ENCODE assay signal across 20 cellular contexts in the genomic region with DNA sequence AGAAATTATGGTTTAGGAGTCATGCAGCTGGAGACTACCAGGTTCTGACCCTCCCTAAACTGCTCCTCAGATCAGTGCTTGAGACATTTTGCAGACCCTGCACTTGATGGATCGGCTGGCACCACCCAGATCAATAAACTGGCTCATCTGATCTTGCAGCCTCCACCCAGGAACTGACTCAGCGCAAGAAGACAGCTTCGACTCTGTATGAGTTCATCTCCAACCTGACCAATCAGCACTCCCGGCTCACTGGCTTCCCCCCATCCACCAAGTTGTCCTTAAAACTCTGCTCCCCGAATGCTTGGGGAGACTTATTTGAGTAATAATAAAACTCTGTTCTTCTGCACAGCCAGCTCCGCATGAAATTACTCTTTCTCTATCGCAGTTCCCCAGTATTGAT. TPM values are rescaled to one million over a fixed set of nuclear protein-coding genes. Genes with fewer than 3 reads are reported as not detected.
"Had no signal": no experiment of that assay in that cellular context is flagged by ENCODE, and none has a peak within 500 bp of the region (broad histone marks: within the 10 kb centered on the region; RNA-seq: fewer than 3 reads in every experiment).

No MANE protein-coding gene starts in this region.

- H3K4me3 Mint-ChIP-seq: activated naive CD8-positive, alpha-beta T cell treated with anti-CD3 and anti-CD28 coated beads, Interleukin-2, amount 10 ng/mL, durations not matched to agents 7 days and 5 days; dendritic cell treated with granulocyte-macrophage colony-stimulating factor and Interleukin-4, amounts not matched to agents 40 ng/mL and 50 ng/mL, for 4 days; naive B cell; T-helper 17 cell had no signal

- H3K36me3 ChIP-seq: brain microvascular endothelial cell, left lung, neutrophil, tibial nerve, vagina had no signal

- H3K27me3 ChIP-seq: brain microvascular endothelial cell, left lung, neutrophil, tibial nerve, vagina had no signal

- H3K9ac ChIP-seq: parathyroid adenoma had no signal

- H3K4me1 Mint-ChIP-seq: activated naive CD8-positive, alpha-beta T cell treated with anti-CD3 and anti-CD28 coated beads, Interleukin-2, amount 10 ng/mL, durations not matched to agents 7 days and 5 days had no signal

- H3K36me3 Mint-ChIP-seq: activated naive CD8-positive, alpha-beta T cell treated with anti-CD3 and anti-CD28 coated beads, Interleukin-2, amount 10 ng/mL, durations not matched to agents 7 days and 5 days; naive B cell had no signal

- H2AFZ ChIP-seq: parathyroid adenoma had no signal

- H3K79me2 ChIP-seq: parathyroid adenoma had no signal

- DNase-seq: activated CD4-positive, alpha-beta T cell treated with anti-CD3 and anti-CD28 coated beads for 48 hours; activated CD8-positive, alpha-beta memory T cell treated with anti-CD3 and anti-CD28 coated beads, Interleukin-2, amount 50 U/mL, for 48 hours; activated naive CD8-positive, alpha-beta T cell treated with anti-CD3 and anti-CD28 coated beads, Interleukin-2, amount 10 ng/mL, durations not matched to agents 7 days and 5 days; brain microvascular endothelial cell; effector memory CD4-positive, alpha-beta T cell; kidney; left lung; naive B cell; stimulated activated CD4-positive, alpha-beta T cell treated with anti-CD3 and anti-CD28 coated beads, Interleukin-15, amount 100 ng/mL, for 24 hours; stimulated activated CD4-positive, alpha-beta T cell treated with anti-CD3 and anti-CD28 coated beads, Interleukin-4, amount 100 ng/mL, for 24 hours; stimulated activated naive CD4-positive, alpha-beta T cell treated with Interleukin-2 at 50 U/mL for 16 hours; substantia nigra; T-helper 17 cell had no signal

- H3K27me3 Mint-ChIP-seq: activated naive CD8-positive, alpha-beta T cell treated with anti-CD3 and anti-CD28 coated beads, Interleukin-2, amount 10 ng/mL, durations not matched to agents 7 days and 5 days; dendritic cell treated with granulocyte-macrophage colony-stimulating factor and Interleukin-4, amounts not matched to agents 40 ng/mL and 50 ng/mL, for 4 days had no signal

- H3K4me3 ChIP-seq: left lung, tibial nerve, vagina had no signal

- FAIRE-seq: kidney had no signal

- H3K4me1 ChIP-seq: left lung, parathyroid adenoma, vagina had no signal

- H3K27ac Mint-ChIP-seq: activated naive CD8-positive, alpha-beta T cell treated with anti-CD3 and anti-CD28 coated beads, Interleukin-2, amount 10 ng/mL, durations not matched to agents 7 days and 5 days; dendritic cell treated with granulocyte-macrophage colony-stimulating factor and Interleukin-4, amounts not matched to agents 40 ng/mL and 50 ng/mL, for 4 days; naive B cell; T-helper 17 cell had no signal

- H3K9me3 Mint-ChIP-seq: activated naive CD8-positive, alpha-beta T cell treated with anti-CD3 and anti-CD28 coated beads, Interleukin-2, amount 10 ng/mL, durations not matched to agents 7 days and 5 days; dendritic cell treated with granulocyte-macrophage colony-stimulating factor and Interleukin-4, amounts not matched to agents 40 ng/mL and 50 ng/mL, for 4 days had no signal

- H3K27ac ChIP-seq: brain microvascular endothelial cell, left lung, neutrophil, parathyroid adenoma, vagina had no signal

- H3K9me3 ChIP-seq: left lung, neutrophil, tibial nerve, vagina had no signal

- ATAC-seq: left lung, T-helper 17 cell had no signal

RNA-seq across cellular contexts. Expression of a gene that starts 40.1 kb away (rescaled TPM):
- total RNA-seq: activated naive CD8-positive, alpha-beta T cell treated with anti-CD3 and anti-CD28 coated beads, Interleukin-2, amount 10 ng/mL, durations not matched to agents 7 days and 5 days; cerebellum; skeletal muscle tissue; T-helper 17 cell; vagina had no signal
